6 cellular contexts compared by ENCODE assay signal in genomic region chr5:67681703-67682102, GRCh38.
"Had no signal": no experiment of that assay in that cellular context is flagged by ENCODE, and none has a peak within 500 bp of the region (broad histone marks: within the 10 kb centered on the region; RNA-seq: fewer than 3 reads in every experiment).

No MANE protein-coding gene starts in this region.

- ATAC-seq: HepG2, K562 had no signal

- FAIRE-seq: HepG2, HTR-8/SVneo, K562 had no signal

- H3K4me3 ChIP-seq: K562 had no signal

- H3K4me3 Mint-ChIP-seq: IgD-negative memory B cell had no signal

- DNase-seq: IMR-90 had no signal

- H3K4me1 Mint-ChIP-seq: IgD-negative memory B cell had no signal

- H3K9me3 Mint-ChIP-seq: IgD-negative memory B cell had no signal

- H3K27ac Mint-ChIP-seq: IgD-negative memory B cell had no signal

- H3K27ac ChIP-seq: HL-60 had no signal
